ENCODE assay signal across 13 cellular contexts in genomic region chr9:134709512-134710270, GRCh38.
DNase-seq lines count a peak whose midpoint lies in the region; ATAC-seq, FAIRE-seq and TF ChIP-seq lines count a peak whose summit lies in the region.
"Had no signal": no experiment of that assay in that cellular context is flagged by ENCODE, and none has a peak within 500 bp of the region (broad histone marks: within the 10 kb centered on the region; RNA-seq: fewer than 3 reads in every experiment).

No MANE protein-coding gene starts in this region.

- H3K23ac ChIP-seq in trophoblast cell (ENCODE audit: low read length) = no peak overlapping the region

- H2AK5ac ChIP-seq in trophoblast cell (ENCODE audit: low read length) = no peak overlapping the region

- FAIRE-seq in astrocyte (lab: Jason Lieb, UNC) = no peak
- FAIRE-seq: GM12878 had no signal

- H2BK120ac ChIP-seq in trophoblast cell (ENCODE audit: insufficient read depth, low read length, poor library complexity) = no peak overlapping the region

- peak overlapping the region; percentile 34 for H3K4me3 Mint-ChIP-seq in astrocyte (ENCODE audit: unreplicated experiment)
- no peak overlapping the region for H3K4me3 Mint-ChIP-seq in activated T-cell treated with anti-CD3 and anti-CD28 coated beads, Interleukin-2, amount 50 U/mL, for 4 hours
- H3K4me3 Mint-ChIP-seq: activated naive CD4-positive, alpha-beta T cell treated with anti-CD3 and anti-CD28 coated beads for 36 hours; T-helper 1 cell treated with Interleukin-12 subunit alpha and Interleukin-12 subunit beta and Interleukin-4 antibody, amounts not matched to agents 30 μg/mL and 1 μg/mL, for 36 hours had no signal

- no peak overlapping the region for H3K4ac ChIP-seq in trophoblast cell (ENCODE audit: low read depth, low read length)

- H3K9me3 ChIP-seq in astrocyte (ENCODE audit: insufficient read depth, low read depth, low read length) = peaks cover 4% of the 10 kb centered on the region
- H3K9me3 ChIP-seq in heart right ventricle = no peaks in the 10 kb centered on the region
- peaks cover 14% of the 10 kb centered on the region for H3K9me3 ChIP-seq in trophoblast cell (ENCODE audit: insufficient read depth, low read depth, low read length)
- H3K9me3 ChIP-seq: colonic mucosa had no signal

- H3K79me1 ChIP-seq in trophoblast cell (ENCODE audit: low read length) = peaks cover 5% of the 10 kb centered on the region

- no peak overlapping the region for H3K14ac ChIP-seq in trophoblast cell (ENCODE audit: low read length)

- DNase-seq in AG20443 (ENCODE audit: low spot score) = peak; percentile 81
- DNase-seq in astrocyte (ENCODE audit: low read depth) = peak; percentile 60
- peak; percentile 23 to 76 for DNase-seq in heart right ventricle
- no peak for DNase-seq in trophoblast cell
- no peak for DNase-seq in SKM-1 (lab: John Stamatoyannopoulos, UW; ENCODE audit: unreplicated experiment)
- DNase-seq in inferior parietal cortex (ENCODE audit: extremely low spot score) = no peak
- DNase-seq in activated T-cell treated with anti-CD3 and anti-CD28 coated beads, Interleukin-2, amount 50 U/mL, for 4 hours = no peak
- DNase-seq: activated naive CD4-positive, alpha-beta T cell treated with anti-CD3 and anti-CD28 coated beads for 36 hours; colonic mucosa; DMS79 had no signal

- ATAC-seq in heart right ventricle = peak; percentile 30 to 76 (median 48)
- no peak for ATAC-seq in HG03565 (IDR thresholded peaks at IDR 0.05; ENCODE audit: unreplicated experiment)
- ATAC-seq in activated T-cell treated with anti-CD3 and anti-CD28 coated beads, Interleukin-2, amount 50 U/mL, for 4 hours = no peak
- ATAC-seq: GM12878 had no signal

- peaks cover 48% of the 10 kb centered on the region for H3K4me1 Mint-ChIP-seq in astrocyte (ENCODE audit: low read depth, unreplicated experiment)
- no peaks in the 10 kb centered on the region for H3K4me1 Mint-ChIP-seq in activated T-cell treated with anti-CD3 and anti-CD28 coated beads, Interleukin-2, amount 50 U/mL, for 4 hours (ENCODE audit: low read depth)

- H4K8ac ChIP-seq in trophoblast cell (ENCODE audit: low read depth, low read length) = no peak overlapping the region

- H3K4me1 ChIP-seq in astrocyte (ENCODE audit: insufficient read depth, low read length) (peaks cover 37% of the 10 kb centered on the region), heart right ventricle (peaks cover 21 to 63% (median 31%) of the 10 kb centered on the region in 9 donors), trophoblast cell (ENCODE audit: control insufficient read depth in 1 of 2, insufficient read depth in 2 of 2, low read length in 2 of 2) (peaks cover 2 to 5% of the 10 kb centered on the region in 2 experiments)
- H3K4me1 ChIP-seq: colonic mucosa had no signal

- peak overlapping the region; percentile 94 for H3K27ac Mint-ChIP-seq in astrocyte (ENCODE audit: unreplicated experiment)
- H3K27ac Mint-ChIP-seq: activated naive CD4-positive, alpha-beta T cell treated with anti-CD3 and anti-CD28 coated beads for 36 hours; T-helper 1 cell treated with Interleukin-12 subunit alpha and Interleukin-12 subunit beta and Interleukin-4 antibody, amounts not matched to agents 30 μg/mL and 1 μg/mL, for 36 hours had no signal

- H2BK5ac ChIP-seq in trophoblast cell (ENCODE audit: low read depth, low read length, poor library complexity) = no peak overlapping the region

- H3K9ac ChIP-seq in astrocyte (ENCODE audit: low read length) (peak overlapping the region; percentile 21), trophoblast cell (ENCODE audit: low read length) (peak overlapping the region; percentile 9)

- TF ChIP-seq CTCF in astrocyte (IDR thresholded peaks at IDR 0.05; ENCODE audit: insufficient read depth, low read depth, low read length) (no peak), heart right ventricle (IDR thresholded peaks at IDR 0.05) (no peak)

- no peak overlapping the region for H3K4me2 ChIP-seq in astrocyte (ENCODE audit: low read length)
- no peak overlapping the region for H3K4me2 ChIP-seq in trophoblast cell (ENCODE audit: low read length)

- peaks cover 35% of the 10 kb centered on the region for H3K36me3 ChIP-seq in astrocyte (ENCODE audit: insufficient read depth, low read length)
- H3K36me3 ChIP-seq in heart right ventricle = peaks cover 0 to 13% (median 0%) of the 10 kb centered on the region in 9 donors
- peaks cover 83 to 87% of the 10 kb centered on the region in 2 experiments for H3K36me3 ChIP-seq in trophoblast cell (ENCODE audit: control insufficient read depth in 1 of 2, insufficient read depth in 2 of 2, low read length in 2 of 2)
- H3K36me3 ChIP-seq: colonic mucosa had no signal

- no peaks in the 10 kb centered on the region for H3K27me3 ChIP-seq in astrocyte (ENCODE audit: insufficient read depth, low read length)
- H3K27me3 ChIP-seq in heart right ventricle = peaks cover 0 to 4% (median 0%) of the 10 kb centered on the region in 7 donors
- no peaks in the 10 kb centered on the region for H3K27me3 ChIP-seq in trophoblast cell (ENCODE audit: insufficient read depth, low read length)
- H3K27me3 ChIP-seq: colonic mucosa had no signal

- no peak overlapping the region for H3K18ac ChIP-seq in trophoblast cell (ENCODE audit: low read length)

- H3K79me2 ChIP-seq in astrocyte (ENCODE audit: insufficient read depth, low read length) (peaks cover 93% of the 10 kb centered on the region), trophoblast cell (ENCODE audit: control insufficient read depth, insufficient read depth, low read length, poor library complexity) (peaks cover 2% of the 10 kb centered on the region)

- peaks cover under 1% of the 10 kb centered on the region for H3K9me3 Mint-ChIP-seq in astrocyte (ENCODE audit: unreplicated experiment)
- H3K9me3 Mint-ChIP-seq in activated T-cell treated with anti-CD3 and anti-CD28 coated beads, Interleukin-2, amount 50 U/mL, for 4 hours = no peaks in the 10 kb centered on the region
- H3K9me3 Mint-ChIP-seq: activated naive CD4-positive, alpha-beta T cell treated with anti-CD3 and anti-CD28 coated beads for 36 hours had no signal

- H2BK12ac ChIP-seq in trophoblast cell (ENCODE audit: low read length) = no peak overlapping the region

- H3K27ac ChIP-seq in astrocyte (ENCODE audit: low read depth, low read length) (peak overlapping the region; percentile 44), heart right ventricle (peak overlapping the region in 8 of 10 donors; percentile 46 to 85 (median 64)), trophoblast cell (ENCODE audit: low read depth, low read length) (no peak overlapping the region)
- H3K27ac ChIP-seq: colonic mucosa had no signal

- intact Hi-C loops in heart right ventricle (cut with DNase I) = loop anchor here in 1 of 10 donors (2.0 kb wide), 1 partner anchor 25 kb away; no protein-coding TSS in a partner anchor

- no peaks in the 10 kb centered on the region for H3K27me3 Mint-ChIP-seq in astrocyte (ENCODE audit: low read depth, unreplicated experiment)
- H3K27me3 Mint-ChIP-seq in activated T-cell treated with anti-CD3 and anti-CD28 coated beads, Interleukin-2, amount 50 U/mL, for 4 hours (ENCODE audit: low read depth) = no peaks in the 10 kb centered on the region

- no peak overlapping the region for H2AFZ ChIP-seq in astrocyte (ENCODE audit: low read depth, low read length)
- no peak overlapping the region for H2AFZ ChIP-seq in trophoblast cell (ENCODE audit: insufficient read depth, low read length, poor library complexity)

- H3K36me3 Mint-ChIP-seq in astrocyte (ENCODE audit: low read depth, unreplicated experiment) = peaks cover 28% of the 10 kb centered on the region
- H3K36me3 Mint-ChIP-seq in activated T-cell treated with anti-CD3 and anti-CD28 coated beads, Interleukin-2, amount 50 U/mL, for 4 hours (ENCODE audit: insufficient read depth) = no peaks in the 10 kb centered on the region

- H3K4me3 ChIP-seq in astrocyte (ENCODE audit: insufficient read depth, low read depth, low read length) = no peak overlapping the region
- no peak overlapping the region for H3K4me3 ChIP-seq in heart right ventricle
- no peak overlapping the region for H3K4me3 ChIP-seq in trophoblast cell (ENCODE audit: low read depth, low read length)
- H3K4me3 ChIP-seq: colonic mucosa, GM12878 had no signal

- H4K20me1 ChIP-seq in astrocyte (ENCODE audit: insufficient read depth, low read length) = peaks cover 97% of the 10 kb centered on the region

- no peak overlapping the region for H4K12ac ChIP-seq in trophoblast cell (ENCODE audit: low read depth, low read length)

- no peak overlapping the region for H4K91ac ChIP-seq in trophoblast cell (ENCODE audit: low read depth, low read length)

- WGBS in heart right ventricle, 2 donors = 74 to 77% methylated on average over 28 to 29 of the region's 29 CpGs
- WGBS in trophoblast cell (ENCODE audit: extremely low coverage, insufficient coverage, insufficient read length) = no CpG with 5 or more reads among the region's 29 CpGs

Comparison
In these comparisons a context has a peak if more than half of its experiments do, and no peak if none do; other contexts are left out.
1. DNase-seq: peak in AG20443 (single experiment), astrocyte (single experiment) and heart right ventricle (2 of 2); none in trophoblast cell (0 of 2), SKM-1 (single experiment), inferior parietal cortex (single experiment) and activated T-cell treated with anti-CD3 and anti-CD28 coated beads, Interleukin-2, amount 50 U/mL, for 4 hours (single experiment).
2. ATAC-seq: peak in heart right ventricle (8 of 8); none in HG03565 (single experiment) and activated T-cell treated with anti-CD3 and anti-CD28 coated beads, Interleukin-2, amount 50 U/mL, for 4 hours (0 of 2).